1 cellular context compared by ENCODE assay signal in genomic region chr4:24915121-24915922, GRCh38.
TF ChIP-seq lines count a peak whose summit lies in the region.

No MANE protein-coding gene starts in this region.

TF ChIP-seq in SK-N-SH treated with all-trans-retinoic acid at 6 μM for 48 hours, 23 proteins besides CTCF, POLR2A, EP300 and RAD21 (continued from another document):
- TF ChIP-seq TSHZ2 (CRISPR knock-in tag; IDR thresholded peaks at IDR 0.05) (no peak), CSDC2 (CRISPR knock-in tag; IDR thresholded peaks at IDR 0.05) (no peak)
TF ChIP-seq in SK-N-SH treated with all-trans-retinoic acid at 6 μM for 48 hours: peak in this region for 0.
